In the genomic region with DNA sequence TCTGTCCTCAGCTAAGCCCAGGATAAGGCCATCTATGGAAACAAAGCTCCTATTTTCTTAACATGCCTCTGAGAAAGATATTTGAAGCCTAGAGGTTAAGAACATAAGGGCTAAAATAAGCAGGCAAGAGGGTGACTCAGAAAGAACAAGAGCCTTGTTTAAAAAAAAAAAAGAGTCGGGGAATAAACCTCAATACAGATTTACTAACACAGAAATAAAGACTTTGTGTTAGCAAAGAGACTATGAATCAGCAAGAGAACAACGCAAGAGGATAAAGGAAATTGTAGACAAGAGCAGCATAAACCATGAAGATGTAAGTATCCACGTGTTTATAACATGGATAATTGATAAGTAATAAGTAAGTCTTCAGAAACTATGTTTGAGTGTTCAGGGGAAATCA, we compare ENCODE assay signal across 11 cellular contexts. TPM values are rescaled to one million over a fixed set of nuclear protein-coding genes. Genes with fewer than 3 reads are reported as not detected.
DNase-seq lines count a peak whose midpoint lies in the region; ATAC-seq and TF ChIP-seq lines count a peak whose summit lies in the region.
"Had no signal": no experiment of that assay in that cellular context is flagged by ENCODE, and none has a peak within 500 bp of the region (broad histone marks: within the 10 kb centered on the region; RNA-seq: fewer than 3 reads in every experiment).

No MANE protein-coding gene starts in this region.

- peak overlapping the region; percentile 18 for H3K4me3 Mint-ChIP-seq in activated T-cell treated with anti-CD3 and anti-CD28 coated beads, Interleukin-2, amount 50 U/mL, for 24 hours
- H3K4me3 Mint-ChIP-seq in activated CD8-positive, alpha-beta T cell treated with anti-CD3 and anti-CD28 coated beads, Interleukin-2, amount 10 ng/mL, durations not matched to agents 7 days and 5 days, result peak overlapping the region; percentile 2
- H3K4me3 Mint-ChIP-seq: CD4-positive, CD25-positive, alpha-beta regulatory T cell; type B pancreatic cell had no signal

- H3K4me3 ChIP-seq in fibroblast of villous mesenchyme (ENCODE audit: low read depth, low read length) (no peak overlapping the region), thoracic aorta (no peak overlapping the region)

- peak overlapping the region; percentile 50 to 63 for H3K27ac ChIP-seq in thoracic aorta

- peaks cover 2 to 29% of the 10 kb centered on the region in 2 donors for H3K4me1 ChIP-seq in thoracic aorta (ENCODE audit: control insufficient read depth in 1 of 2, low read depth in 2 of 2)

- no peak for TF ChIP-seq CTCF in fibroblast of villous mesenchyme (IDR thresholded peaks at IDR 0.05; ENCODE audit: insufficient read depth, low read depth, low read length)
- TF ChIP-seq CTCF in thoracic aorta (IDR thresholded peaks at IDR 0.05), result no peak
- no peak for TF ChIP-seq CTCF in GM20000 (IDR thresholded peaks at IDR 0.05; ENCODE audit: extremely low read depth, missing control alignments)

- peaks cover 86% of the 10 kb centered on the region for H3K36me3 Mint-ChIP-seq in activated T-cell treated with anti-CD3 and anti-CD28 coated beads, Interleukin-2, amount 50 U/mL, for 24 hours (ENCODE audit: low read depth)
- H3K36me3 Mint-ChIP-seq in activated CD8-positive, alpha-beta T cell treated with anti-CD3 and anti-CD28 coated beads, Interleukin-2, amount 10 ng/mL, durations not matched to agents 7 days and 5 days (ENCODE audit: low read depth), result peaks cover 63% of the 10 kb centered on the region
- H3K36me3 Mint-ChIP-seq: type B pancreatic cell had no signal

- H3K27me3 Mint-ChIP-seq in activated T-cell treated with anti-CD3 and anti-CD28 coated beads, Interleukin-2, amount 50 U/mL, for 24 hours, result no peaks in the 10 kb centered on the region
- H3K27me3 Mint-ChIP-seq in activated CD8-positive, alpha-beta T cell treated with anti-CD3 and anti-CD28 coated beads, Interleukin-2, amount 10 ng/mL, durations not matched to agents 7 days and 5 days (ENCODE audit: low read depth), result no peaks in the 10 kb centered on the region
- H3K27me3 Mint-ChIP-seq: CD4-positive, CD25-positive, alpha-beta regulatory T cell; type B pancreatic cell had no signal

- H3K9me3 ChIP-seq in thoracic aorta, result no peaks in the 10 kb centered on the region

- CTCF ChIA-PET in activated CD8-positive, alpha-beta T cell treated with anti-CD3 and anti-CD28 coated beads, Interleukin-2, amount 10 ng/mL, durations not matched to agents 7 days and 5 days (lab: Charles Lee), result interaction anchor here (2.5 kb wide), 1 partner anchor 24 kb away, joined by 6 read pairs; no protein-coding TSS in a partner anchor

- peak overlapping the region; percentile 84 for H3K27ac Mint-ChIP-seq in activated T-cell treated with anti-CD3 and anti-CD28 coated beads, Interleukin-2, amount 50 U/mL, for 24 hours
- H3K27ac Mint-ChIP-seq in activated CD8-positive, alpha-beta T cell treated with anti-CD3 and anti-CD28 coated beads, Interleukin-2, amount 10 ng/mL, durations not matched to agents 7 days and 5 days, result peak overlapping the region; percentile 64
- H3K27ac Mint-ChIP-seq: CD4-positive, CD25-positive, alpha-beta regulatory T cell; type B pancreatic cell had no signal

- no peaks in the 10 kb centered on the region for H3K9me3 Mint-ChIP-seq in activated T-cell treated with anti-CD3 and anti-CD28 coated beads, Interleukin-2, amount 50 U/mL, for 24 hours
- H3K9me3 Mint-ChIP-seq in activated CD8-positive, alpha-beta T cell treated with anti-CD3 and anti-CD28 coated beads, Interleukin-2, amount 10 ng/mL, durations not matched to agents 7 days and 5 days (ENCODE audit: insufficient read depth), result no peaks in the 10 kb centered on the region
- H3K9me3 Mint-ChIP-seq: CD4-positive, CD25-positive, alpha-beta regulatory T cell; type B pancreatic cell had no signal

- ATAC-seq in activated CD8-positive, alpha-beta T cell treated with anti-CD3 and anti-CD28 coated beads, Interleukin-2, amount 10 ng/mL, durations not matched to agents 7 days and 5 days, result peak; percentile 12
- ATAC-seq in thoracic aorta (ENCODE audit: insufficient number of reproducible peaks, low FRiP score, low read depth) (no peak), HG03139 (IDR thresholded peaks at IDR 0.05; ENCODE audit: unreplicated experiment) (no peak), GM21723 (IDR thresholded peaks at IDR 0.05; ENCODE audit: unreplicated experiment) (no peak)

- no peak for DNase-seq in activated T-cell treated with anti-CD3 and anti-CD28 coated beads, Interleukin-2, amount 50 U/mL, for 24 hours
- no peak for DNase-seq in activated T-cell treated with anti-CD3 and anti-CD28 coated beads, Interleukin-2, amount 50 U/mL, for 1 hour
- no peak for DNase-seq in activated CD8-positive, alpha-beta T cell treated with anti-CD3 and anti-CD28 coated beads, Interleukin-2, amount 10 ng/mL, durations not matched to agents 7 days and 5 days
- DNase-seq in fibroblast of villous mesenchyme (ENCODE audit: low read depth) (peak; percentile 85), thoracic aorta (ENCODE audit: low spot score) (no peak), GM20000 (ENCODE audit: low spot score) (no peak)
- DNase-seq: activated CD4-positive, CD25-positive, alpha-beta regulatory T cell treated with anti-CD3 and anti-CD28 coated beads, Interleukin-2, amount 50 U/mL, for 72 hours; CD4-positive, CD25-positive, alpha-beta regulatory T cell had no signal

- H3K27me3 ChIP-seq in thoracic aorta (replicated peaks; ENCODE audit: insufficient read depth), result no peaks in the 10 kb centered on the region

- H3K4me1 Mint-ChIP-seq in activated T-cell treated with anti-CD3 and anti-CD28 coated beads, Interleukin-2, amount 50 U/mL, for 24 hours (ENCODE audit: low read depth), result peaks cover 85% of the 10 kb centered on the region
- H3K4me1 Mint-ChIP-seq in activated CD8-positive, alpha-beta T cell treated with anti-CD3 and anti-CD28 coated beads, Interleukin-2, amount 10 ng/mL, durations not matched to agents 7 days and 5 days (ENCODE audit: low read depth), result peaks cover 89% of the 10 kb centered on the region

- no peaks in the 10 kb centered on the region for H3K36me3 ChIP-seq in thoracic aorta

- POLR2A ChIA-PET in activated CD8-positive, alpha-beta T cell treated with anti-CD3 and anti-CD28 coated beads, Interleukin-2, amount 10 ng/mL, durations not matched to agents 7 days and 5 days (lab: Charles Lee), result interaction anchor here (3.4 kb wide), 1 partner anchor 13 kb away, joined by 26 read pairs; no protein-coding TSS in a partner anchor

RNA-seq across cellular contexts. Expression of gene RAB27A, which starts 36.0 kb away (rescaled TPM):
- 100 to 1,000 TPM; 102 to 105 TPM for total RNA-seq in activated CD8-positive, alpha-beta T cell treated with anti-CD3 and anti-CD28 coated beads, Interleukin-2, amount 10 ng/mL, durations not matched to agents 7 days and 5 days
- total RNA-seq in fibroblast of villous mesenchyme (7.8 and 8.4 TPM in 2 replicates), thoracic aorta (10 to 100 TPM; 21.0 to 40.7 TPM)

RNA-seq across cellular contexts. Expression of gene RSL24D1, which starts 56.8 kb away (rescaled TPM):
- 10 to 100 TPM; 79.6 to 85.2 TPM for total RNA-seq in activated CD8-positive, alpha-beta T cell treated with anti-CD3 and anti-CD28 coated beads, Interleukin-2, amount 10 ng/mL, durations not matched to agents 7 days and 5 days
- total RNA-seq in fibroblast of villous mesenchyme (82.1 and 84.2 TPM in 2 replicates), thoracic aorta (10 to 100 TPM; 34.9 to 85.5 TPM)
